14 cellular contexts compared by ENCODE assay signal in the genomic region with DNA sequence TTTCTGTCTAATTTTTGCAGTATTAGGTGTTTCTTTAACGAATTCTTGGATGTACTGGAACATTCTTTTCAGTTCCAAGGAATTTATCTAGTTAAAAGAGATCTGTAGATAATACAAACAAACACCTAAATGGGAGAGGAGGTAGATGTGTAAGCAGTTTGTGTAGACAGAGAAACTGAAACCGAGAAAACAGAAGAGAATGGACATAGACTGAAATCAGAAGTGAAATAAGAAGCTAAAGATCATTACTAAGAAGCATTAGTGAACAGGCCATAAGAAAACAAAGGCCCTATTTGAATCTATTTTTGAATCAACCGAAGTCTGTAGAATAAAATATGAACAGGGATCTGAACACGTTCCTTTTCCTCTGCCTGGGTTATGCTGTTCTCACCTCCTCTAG. TPM values are rescaled to one million over a fixed set of nuclear protein-coding genes. Genes with fewer than 3 reads are reported as not detected.
DNase-seq lines count a peak whose midpoint lies in the region; ATAC-seq and TF ChIP-seq lines count a peak whose summit lies in the region.
"Had no signal": no experiment of that assay in that cellular context is flagged by ENCODE, and none has a peak within 500 bp of the region (broad histone marks: within the 10 kb centered on the region; RNA-seq: fewer than 3 reads in every experiment).

No MANE protein-coding gene starts in this region.

- no peaks in the 10 kb centered on the region for H3K36me3 ChIP-seq in tibial nerve
- H3K36me3 ChIP-seq: esophagus muscularis mucosa had no signal

- peak; percentile 99 for ATAC-seq in GM18907 (IDR thresholded peaks at IDR 0.05; ENCODE audit: unreplicated experiment)
- ATAC-seq in GM21619 (IDR thresholded peaks at IDR 0.05; ENCODE audit: unreplicated experiment): peak; percentile 100
- ATAC-seq in HG03103 (IDR thresholded peaks at IDR 0.05; ENCODE audit: low read depth, unreplicated experiment): peak; percentile 98
- ATAC-seq: Panc1 had no signal

- TF ChIP-seq CTCF in tibial nerve (IDR thresholded peaks at IDR 0.05): no peak

- H3K4me1 ChIP-seq in tibial nerve: no peaks in the 10 kb centered on the region
- H3K4me1 ChIP-seq: esophagus muscularis mucosa had no signal

- no peaks in the 10 kb centered on the region for H3K27me3 ChIP-seq in tibial nerve
- H3K27me3 ChIP-seq: esophagus muscularis mucosa had no signal

- 48 to 61% methylated on average over 4 of the region's 4 CpGs for WGBS in tibial nerve, 2 donors

- TF ChIP-seq EP300 in tibial nerve (IDR thresholded peaks at IDR 0.05): no peak

- DNase-seq in medulla oblongata (ENCODE audit: extremely low spot score) (peak; percentile 33), tibial nerve (ENCODE audit: low spot score in 2 of 2) (no peak), cerebellum (ENCODE audit: low spot score) (no peak), HuH-7 (ENCODE audit: low spot score) (no peak)
- no peak for DNase-seq in activated CD4-positive, alpha-beta T cell treated with anti-CD3 and anti-CD28 coated beads, Interleukin-2, amount 50 U/mL, for 1 hour
- DNase-seq: activated B cell treated with CpG ODN at 0.5 μM for 24 hours; CD8-positive, alpha-beta memory T cell; naive B cell; NCI-H2029 had no signal

- no peak overlapping the region for H3K27ac ChIP-seq in tibial nerve
- H3K27ac ChIP-seq: esophagus muscularis mucosa had no signal

- no peaks in the 10 kb centered on the region for H3K9me3 ChIP-seq in tibial nerve
- H3K9me3 ChIP-seq: esophagus muscularis mucosa had no signal

- TF ChIP-seq POLR2A in tibial nerve (IDR thresholded peaks at IDR 0.05): no peak

- no peak overlapping the region for H3K4me3 ChIP-seq in tibial nerve
- H3K4me3 ChIP-seq: esophagus muscularis mucosa had no signal

RNA-seq across cellular contexts. Expression of gene TMEM229A, which starts 26.5 kb away (rescaled TPM):
- total RNA-seq in tibial nerve (under 1 TPM in 1 of 4 donors, not detected in 3; 0.63 TPM), cerebellum (2.4 TPM)
- total RNA-seq: activated B cell treated with CpG ODN at 0.5 μM for 24 hours; CD8-positive, alpha-beta memory T cell; esophagus muscularis mucosa had no signal
